12 cellular contexts compared by ENCODE assay signal in genomic region chr2:126761981-126762878, GRCh38.
DNase-seq lines count a peak whose midpoint lies in the region; ATAC-seq and TF ChIP-seq lines count a peak whose summit lies in the region.
"Had no signal": no experiment of that assay in that cellular context is flagged by ENCODE, and none has a peak within 500 bp of the region (broad histone marks: within the 10 kb centered on the region; RNA-seq: fewer than 3 reads in every experiment).

No MANE protein-coding gene starts in this region.

- H3K27ac ChIP-seq in colonic mucosa: no peak overlapping the region
- H3K27ac ChIP-seq: adrenal gland, epithelial cell of prostate, SJSA1 had no signal

- POLR2A ChIA-PET in activated B cell treated with CpG ODN at 0.5 μM for 24 hours (lab: Charles Lee): no interaction called here

- in situ Hi-C loops in G401 (cut with HindIII; ENCODE audit: low sequenced_read_pairs): no loop called here

- H3K27ac Mint-ChIP-seq in activated B cell treated with CpG ODN at 0.5 μM for 24 hours: peak overlapping the region; percentile 16
- H3K27ac Mint-ChIP-seq in activated naive CD8-positive, alpha-beta T cell: peak overlapping the region; percentile 80

- no peaks in the 10 kb centered on the region for H3K27me3 ChIP-seq in colonic mucosa
- H3K27me3 ChIP-seq: adrenal gland had no signal

- no peaks in the 10 kb centered on the region for H3K4me1 ChIP-seq in colonic mucosa
- H3K4me1 ChIP-seq: adrenal gland, SJSA1 had no signal

- DNase-seq in activated B cell treated with CpG ODN at 0.5 μM for 24 hours (no peak), G401 (ENCODE audit: low spot score) (no peak), NCI-H2107 (lab: John Stamatoyannopoulos, UW) (no peak), NCI-H2171 (lab: John Stamatoyannopoulos, UW) (no peak), colonic mucosa (no peak)
- DNase-seq in stimulated activated CD8-positive, alpha-beta memory T cell treated with anti-CD3 and anti-CD28 coated beads, Interleukin-4, amount 100 ng/mL, for 24 hours (ENCODE audit: low read depth): peak; percentile 30
- DNase-seq: DMS53 had no signal

- ATAC-seq in GM18907 (IDR thresholded peaks at IDR 0.05; ENCODE audit: unreplicated experiment): peak; percentile 67
- no peak for ATAC-seq in activated B cell treated with CpG ODN at 0.5 μM for 24 hours (ENCODE audit: low read depth)

- CTCF ChIA-PET in activated B cell treated with CpG ODN at 0.5 μM for 24 hours (lab: Charles Lee): no interaction called here

- no peaks in the 10 kb centered on the region for H3K36me3 Mint-ChIP-seq in activated B cell treated with CpG ODN at 0.5 μM for 24 hours (ENCODE audit: low read depth)
- no peaks in the 10 kb centered on the region for H3K36me3 Mint-ChIP-seq in activated naive CD8-positive, alpha-beta T cell

- TF ChIP-seq CTCF in activated B cell treated with CpG ODN at 0.5 μM for 24 hours (IDR thresholded peaks at IDR 0.05): no peak
- TF ChIP-seq CTCF in colonic mucosa (IDR thresholded peaks at IDR 0.05): no peak

- no peak overlapping the region for H3K4me3 Mint-ChIP-seq in activated B cell treated with CpG ODN at 0.5 μM for 24 hours
- H3K4me3 Mint-ChIP-seq in activated naive CD8-positive, alpha-beta T cell: peak overlapping the region; percentile 61

- intact Hi-C loops in activated B cell treated with CpG ODN at 0.5 μM for 24 hours (cut with micrococcal nuclease) (no loop called here), colonic mucosa (cut with DNase I) (no loop called here)

- no peak overlapping the region for H3K9ac ChIP-seq in colonic mucosa (ENCODE audit: low read depth in 2 of 2, low read length in 2 of 2)

- no peaks in the 10 kb centered on the region for H3K9me3 ChIP-seq in colonic mucosa
- H3K9me3 ChIP-seq: adrenal gland had no signal

- H3K36me3 ChIP-seq in colonic mucosa: no peaks in the 10 kb centered on the region
- H3K36me3 ChIP-seq: adrenal gland, SJSA1 had no signal

- H3K4me1 Mint-ChIP-seq in activated B cell treated with CpG ODN at 0.5 μM for 24 hours: peaks cover 10% of the 10 kb centered on the region
- H3K4me1 Mint-ChIP-seq in activated naive CD8-positive, alpha-beta T cell (ENCODE audit: low read depth): peaks cover 72% of the 10 kb centered on the region

- no peaks in the 10 kb centered on the region for H3K9me3 Mint-ChIP-seq in activated B cell treated with CpG ODN at 0.5 μM for 24 hours
- H3K9me3 Mint-ChIP-seq in activated naive CD8-positive, alpha-beta T cell (ENCODE audit: low read depth): no peaks in the 10 kb centered on the region

- H3K27me3 Mint-ChIP-seq in activated B cell treated with CpG ODN at 0.5 μM for 24 hours: peaks cover 8% of the 10 kb centered on the region
- H3K27me3 Mint-ChIP-seq in activated naive CD8-positive, alpha-beta T cell: no peaks in the 10 kb centered on the region

- no peak overlapping the region for H3K4me3 ChIP-seq in colonic mucosa
- H3K4me3 ChIP-seq: adrenal gland, SJSA1 had no signal
